17 cellular contexts compared by ENCODE assay signal in the genomic region with DNA sequence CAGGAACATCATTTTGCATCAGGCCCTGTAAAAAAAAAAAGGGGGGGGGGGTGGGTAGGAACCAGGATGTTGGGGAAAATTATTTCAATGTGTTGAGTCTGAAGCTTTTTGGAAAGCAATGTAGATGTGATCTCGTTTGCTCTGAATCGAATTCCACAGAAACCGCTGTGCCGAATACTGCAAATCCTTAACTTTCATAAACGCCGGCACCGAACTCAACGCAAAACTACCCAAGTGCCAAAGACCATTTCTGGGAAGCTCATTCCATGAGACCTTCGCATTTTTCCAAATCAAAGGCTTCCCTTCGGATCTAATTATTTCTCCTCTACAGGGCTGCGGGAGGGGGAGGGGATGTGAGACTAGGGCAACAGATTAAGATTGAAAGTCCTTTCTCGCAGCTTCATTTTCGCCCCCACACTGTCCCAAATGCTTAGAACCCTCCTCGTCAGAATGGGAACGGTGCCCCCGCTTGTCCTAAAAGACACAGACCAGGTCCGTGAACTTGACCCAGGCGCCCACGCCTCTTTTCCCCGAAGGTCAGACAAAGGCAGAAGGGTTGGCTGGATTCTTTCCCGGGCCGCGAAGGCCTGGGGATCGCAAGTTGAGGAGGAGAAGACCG. TPM values are rescaled to one million over a fixed set of nuclear protein-coding genes. Genes with fewer than 3 reads are reported as not detected.
A peak's percentile ranks its signal among the peaks of the same experiment; 100 is the strongest.
DNase-seq lines count a peak whose midpoint lies in the region; ATAC-seq, FAIRE-seq and TF ChIP-seq lines count a peak whose summit lies in the region.
"Had no signal": no experiment of that assay in that cellular context is flagged by ENCODE, and none has a peak within 500 bp of the region (broad histone marks: within the 10 kb centered on the region; RNA-seq: fewer than 3 reads in every experiment).

No MANE protein-coding gene starts in this region.

- H3K4me1 Mint-ChIP-seq in CD4-positive, alpha-beta memory T cell = peaks cover 7 to 43% (median 17%) of the 10 kb centered on the region in 4 donors
- H3K4me1 Mint-ChIP-seq in neural crest cell = peaks cover 11% of the 10 kb centered on the region

- peak overlapping the region in 4 of 7 donors; percentile 30 to 93 (median 69) for H3K27ac Mint-ChIP-seq in CD4-positive, alpha-beta memory T cell
- no peak overlapping the region for H3K27ac Mint-ChIP-seq in neural crest cell (ENCODE audit: unreplicated experiment)

- DNase-seq in CD4-positive, alpha-beta memory T cell = no peak
- peak in 1 of 2 experiments; percentile 63 for DNase-seq in H1 (ENCODE audit: low read depth in 1 of 2, low spot score in 2 of 2)
- DNase-seq in neural crest cell (ENCODE audit: low read depth, low spot score) = no peak
- no peak for DNase-seq in NCI-H1417 (lab: John Stamatoyannopoulos, UW)
- DNase-seq in HTR-8/SVneo (ENCODE audit: insufficient read length, low spot score) = no peak
- DNase-seq in SIG-M5 treated with dmso at 0.1 percent for 504 hours (lab: John Stamatoyannopoulos, UW; ENCODE audit: unreplicated experiment) = no peak
- DNase-seq: effector CD8-positive, alpha-beta T cell; glutamatergic neuron; lower lobe of right lung; NCI-H2171 treated with DMSO at 0.1 percent for 48 hours; stimulated activated CD4-positive, alpha-beta T cell treated with anti-CD3 and anti-CD28 coated beads, Interleukin-4, amount 100 ng/mL, for 24 hours; T-cell had no signal

- CTCF ChIA-PET in CD4-positive, alpha-beta memory T cell (lab: Charles Lee; ENCODE audit: partially characterized antibody) = interaction anchor here (1.9 kb wide), 1 partner anchor 40 kb away, joined by 5 read pairs; no protein-coding TSS in a partner anchor
- CTCF ChIA-PET in H1 (lab: Charles Lee; ENCODE audit: partially characterized antibody) = interaction anchor here (0.6 to 13.5 kb wide), 12 partner anchors 18 to 176 kb away, joined by 3 to 147 read pairs (median 6); no protein-coding TSS in a partner anchor

- no peak overlapping the region for H4K8ac ChIP-seq in H1 (ENCODE audit: extremely low read depth, insufficient read depth, low read length)

- TF ChIP-seq CTCF in H1 (IDR thresholded peaks at IDR 0.05; ENCODE audit: control extremely low read depth in 1 of 3, insufficient read depth in 1 of 3, low read depth in 1 of 3, low read length in 3 of 3) (no peak), neural crest cell (conservative IDR thresholded peaks at IDR 0.05) (no peak)

- H2BK5ac ChIP-seq in H1 (ENCODE audit: low read depth, low read length) = no peak overlapping the region; the same call in 1 of the 2 replicates

- H3K56ac ChIP-seq in H1 (replicated peaks; ENCODE audit: insufficient read length, low read depth, low read length) = no peak overlapping the region

- WGBS in HUES64 = under 1% methylated on average over 23 of the region's 25 CpGs
- 5% methylated on average over 25 of the region's 25 CpGs; no CpG with 5 or more reads in 1 of the 2 experiments for WGBS in H1 (ENCODE audit: extremely low coverage in 1 of 2, insufficient coverage in 1 of 2, insufficient read length in 1 of 2, insufficient replicate concordance in 2 of 2, low coverage in 1 of 2, low lambda C conversion rate in 2 of 2, missing lambda C conversion rate in 1 of 2), 2 experiments

- H3K27ac ChIP-seq in CD4-positive, alpha-beta memory T cell (ENCODE audit: low read depth, low read length) = no peak overlapping the region
- no peak overlapping the region for H3K27ac ChIP-seq in HUES64 (ENCODE audit: low read depth, low read length)
- no peak overlapping the region for H3K27ac ChIP-seq in H1 (ENCODE audit: low read depth, low read length)
- H3K27ac ChIP-seq: ascending aorta, lower lobe of right lung had no signal

- peaks cover 0 to 25% (median 6%) of the 10 kb centered on the region in 8 donors for H3K9me3 Mint-ChIP-seq in CD4-positive, alpha-beta memory T cell
- no peaks in the 10 kb centered on the region for H3K9me3 Mint-ChIP-seq in neural crest cell
- H3K9me3 Mint-ChIP-seq: T-cell had no signal

- no peak for TF ChIP-seq EP300 in H1 (IDR thresholded peaks at IDR 0.05; ENCODE audit: borderline replicate concordance in 1 of 2, low read depth in 2 of 2, low read length in 2 of 2)

- no peak overlapping the region for H2AK5ac ChIP-seq in H1 (ENCODE audit: low read depth, low read length)

- no peaks in the 10 kb centered on the region for H3K36me3 ChIP-seq in CD4-positive, alpha-beta memory T cell (ENCODE audit: insufficient read depth, low read length)
- H3K36me3 ChIP-seq in HUES64 (ENCODE audit: insufficient read depth, low read length) = no peaks in the 10 kb centered on the region
- no peaks in the 10 kb centered on the region; a peak in 1 of 8 replicates for H3K36me3 ChIP-seq in H1 (ENCODE audit: control insufficient read depth in 2 of 4, insufficient read depth in 4 of 4, low read length in 3 of 4)
- H3K36me3 ChIP-seq: ascending aorta, lower lobe of right lung had no signal

- H3K4me2 ChIP-seq in H1 (ENCODE audit: insufficient read depth in 1 of 2, low read depth in 2 of 2, low read length in 2 of 2) = peak overlapping the region; percentile 65 to 77

- H2BK12ac ChIP-seq in H1 (ENCODE audit: low read depth, low read length) = peak overlapping the region; percentile 50

- TF ChIP-seq POLR2A in H1 (IDR thresholded peaks at IDR 0.05; ENCODE audit: control extremely low read depth in 1 of 2, low read depth in 2 of 2, low read length in 2 of 2) = no peak

- H2BK20ac ChIP-seq in H1 (ENCODE audit: low read length) = no peak overlapping the region

- no peaks in the 10 kb centered on the region for H3K9me3 ChIP-seq in CD4-positive, alpha-beta memory T cell (ENCODE audit: control insufficient read depth in 1 of 2, low read length in 2 of 2)
- H3K9me3 ChIP-seq in HUES64 (ENCODE audit: insufficient read depth, low read depth, low read length) (no peaks in the 10 kb centered on the region), H1 (ENCODE audit: insufficient read depth in 2 of 2, low read depth in 1 of 2, low read length in 1 of 2) (no peaks in the 10 kb centered on the region)
- H3K9me3 ChIP-seq: ascending aorta, lower lobe of right lung had no signal

- no peak overlapping the region for H2AFZ ChIP-seq in H1 (ENCODE audit: low read length)

- peaks cover 0 to 2% of the 10 kb centered on the region in 2 donors for H3K36me3 Mint-ChIP-seq in CD4-positive, alpha-beta memory T cell
- no peaks in the 10 kb centered on the region for H3K36me3 Mint-ChIP-seq in neural crest cell (ENCODE audit: low read depth)
- H3K36me3 Mint-ChIP-seq: T-cell had no signal

- no peak overlapping the region for H2BK15ac ChIP-seq in H1 (ENCODE audit: low read length)

- no peak overlapping the region for H4K5ac ChIP-seq in H1 (ENCODE audit: insufficient read length, low read depth, low read length)

- H3K18ac ChIP-seq in H1 (ENCODE audit: extremely low read depth, low read length) = peak overlapping the region; percentile 71; the same call in 1 of the 2 replicates

- no peak overlapping the region for H3K4ac ChIP-seq in H1 (replicated peaks; ENCODE audit: insufficient read length, low read depth, low read length)

- peaks cover 17 to 21% of the 10 kb centered on the region in 2 experiments for H4K20me1 ChIP-seq in H1 (replicated peaks in 1 of 2; ENCODE audit: control insufficient read depth in 1 of 2, insufficient read depth in 2 of 2, low read length in 2 of 2)

- H3K23me2 ChIP-seq in H1 (ENCODE audit: low read depth, low read length) = peaks cover 7% of the 10 kb centered on the region; the same call in 1 of the 2 replicates

- no peaks in the 10 kb centered on the region; the same call in 1 of the 2 replicates for H3K79me1 ChIP-seq in H1 (ENCODE audit: low read depth, low read length)

- TF ChIP-seq RAD21 in H1 (IDR thresholded peaks at IDR 0.05 in 1 of 2, conservative IDR thresholded peaks at IDR 0.05 in 1 of 2; ENCODE audit: low read depth in 2 of 2, low read length in 2 of 2) = no peak

- no peaks in the 10 kb centered on the region for H3K79me2 ChIP-seq in H1 (ENCODE audit: control insufficient read depth in 1 of 2, insufficient read depth in 2 of 2, low read length in 2 of 2)

- H3K4me3 Mint-ChIP-seq in CD4-positive, alpha-beta memory T cell = peak overlapping the region; percentile 7 to 69 (median 32)
- H3K4me3 Mint-ChIP-seq in neural crest cell = peak overlapping the region; percentile 13

- no peak overlapping the region for H2BK120ac ChIP-seq in H1 (replicated peaks; ENCODE audit: low read depth, low read length)

- H4K91ac ChIP-seq in H1 (replicated peaks; ENCODE audit: insufficient read length, low read length) = no peak overlapping the region

- intact Hi-C loops in CD4-positive, alpha-beta memory T cell (cut with micrococcal nuclease) = loop anchor here (5.0 kb wide), 1 partner anchor 34 kb away; no protein-coding TSS in a partner anchor

- peaks cover 65 to 71% of the 10 kb centered on the region in 2 donors for H3K27me3 Mint-ChIP-seq in CD4-positive, alpha-beta memory T cell
- H3K27me3 Mint-ChIP-seq in neural crest cell (ENCODE audit: low read depth) = peaks cover 100% of the 10 kb centered on the region

- ATAC-seq in HG03457 (IDR thresholded peaks at IDR 0.05; ENCODE audit: unreplicated experiment) = no peak

- no peak overlapping the region for H3K14ac ChIP-seq in H1 (ENCODE audit: insufficient read length)

- H3K27me3 ChIP-seq in CD4-positive, alpha-beta memory T cell (ENCODE audit: insufficient read depth, low read length) = peaks cover 66% of the 10 kb centered on the region
- H3K27me3 ChIP-seq in HUES64 (ENCODE audit: insufficient read depth, low read length) (peaks cover 100% of the 10 kb centered on the region), H1 (replicated peaks in 1 of 4; ENCODE audit: control insufficient read depth in 3 of 4, extremely low read depth in 1 of 4, insufficient read depth in 3 of 4, low read length in 3 of 4) (peaks cover 59 to 89% (median 76%) of the 10 kb centered on the region in 4 experiments)

- H3K23ac ChIP-seq in H1 (ENCODE audit: insufficient read length) = no peak overlapping the region

- H3K9ac ChIP-seq in HUES64 (ENCODE audit: low read depth, low read length) (no peak overlapping the region), H1 (replicated peaks in 1 of 4; ENCODE audit: extremely low read depth in 1 of 4, low read depth in 3 of 4, low read length in 3 of 4) (no peak overlapping the region)

- H3K4me3 ChIP-seq in CD4-positive, alpha-beta memory T cell (ENCODE audit: low read length in 2 of 2) = no peak overlapping the region
- H3K4me3 ChIP-seq in HUES64 (ENCODE audit: low read length) = peak overlapping the region; percentile 41
- H3K4me3 ChIP-seq in H1 (ENCODE audit: extremely low read depth in 1 of 4, insufficient read depth in 2 of 4, low read depth in 3 of 4, low read length in 4 of 4) = peak overlapping the region in 3 of 4 experiments; percentile 12 to 49 (median 26); a peak in 4 of 8 replicates
- H3K4me3 ChIP-seq: ascending aorta, lower lobe of right lung had no signal

- FAIRE-seq in H1 (lab: Jason Lieb, UNC) (no peak), HTR-8/SVneo (lab: Jason Lieb, UNC) (no peak)

- H3K4me1 ChIP-seq in CD4-positive, alpha-beta memory T cell (ENCODE audit: insufficient read depth, low read length) = peaks cover 20% of the 10 kb centered on the region
- H3K4me1 ChIP-seq in HUES64 (ENCODE audit: insufficient read depth, low read length) (peaks cover 27% of the 10 kb centered on the region), H1 (replicated peaks in 1 of 4; ENCODE audit: control insufficient read depth in 3 of 4, insufficient read depth in 4 of 4, low read length in 3 of 4) (peaks cover 11 to 34% (median 20%) of the 10 kb centered on the region in 4 experiments; a peak in 6 of 7 replicates)
- H3K4me1 ChIP-seq: ascending aorta had no signal

- POLR2A ChIA-PET in CD4-positive, alpha-beta memory T cell (lab: Charles Lee; ENCODE audit: partially characterized antibody) = interaction anchor here (0.6 to 2.0 kb wide), 4 partner anchors 11 to 165 kb away, joined by 3 to 7 read pairs (median 3); a partner anchor contains a TSS
- POLR2A ChIA-PET in H1 (lab: Charles Lee; ENCODE audit: partially characterized antibody) = interaction anchor here (0.6 to 1.1 kb wide), 4 partner anchors 13 to 73 kb away, joined by 3 to 4 read pairs (median 4); no protein-coding TSS in a partner anchor

RNA-seq across cellular contexts. Expression of a gene that starts 4.0 kb away (rescaled TPM):
- not detected for total RNA-seq in CD4-positive, alpha-beta memory T cell
- polyA plus RNA-seq in CD4-positive, alpha-beta memory T cell = not detected
- polyA plus RNA-seq in HUES64 (2013, experiment 1 of 2) = not detected
- polyA plus RNA-seq in HUES64 (2013, experiment 2 of 2) = not detected
- not detected in 2 replicates for total RNA-seq in H1 (2021; fragmentation: NEBNext Ultra II Directional; extraction: Animal tissue kit (Norgen Biotek cat#: 25700))
- polyA plus RNA-seq in H1 (2011; rRNA removed) = not detected in 2 replicates
- not detected for polyA plus RNA-seq in H1 (2011; cell fraction: cytosol; rRNA removed)
- not detected for polyA plus RNA-seq in H1 (2011; cell fraction: nucleus; rRNA removed)
- not detected in 4 replicates for polyA plus RNA-seq in H1 (2012, experiment 1 of 2)
- polyA plus RNA-seq in H1 (2012, experiment 2 of 2) = not detected
- not detected for polyA plus RNA-seq in H1 (2013, experiment 1 of 2)
- not detected for polyA plus RNA-seq in H1 (2013, experiment 2 of 2)
- polyA minus RNA-seq in H1 (2011; rRNA and poly(A)+ RNA removed) = not detected in 2 replicates
- polyA minus RNA-seq in H1 (2011; cell fraction: cytosol; rRNA and poly(A)+ RNA removed) = not detected
- not detected for polyA minus RNA-seq in H1 (2011; cell fraction: nucleus; rRNA and poly(A)+ RNA removed)
- not detected in 2 replicates for total RNA-seq in neural crest cell
- total RNA-seq: ascending aorta, lower lobe of right lung, MCF 10A, posterior vena cava, T-cell had no signal

RNA-seq across cellular contexts. Expression of a gene that starts 4.7 kb away (rescaled TPM):
- total RNA-seq in CD4-positive, alpha-beta memory T cell = not detected
- not detected for polyA plus RNA-seq in CD4-positive, alpha-beta memory T cell
- not detected for polyA plus RNA-seq in HUES64 (2013, experiment 1 of 2)
- polyA plus RNA-seq in HUES64 (2013, experiment 2 of 2) = not detected
- total RNA-seq in H1 (2021; fragmentation: NEBNext Ultra II Directional; extraction: Animal tissue kit (Norgen Biotek cat#: 25700)) = not detected in 2 replicates
- not detected in 2 replicates for polyA plus RNA-seq in H1 (2011; rRNA removed)
- not detected for polyA plus RNA-seq in H1 (2011; cell fraction: cytosol; rRNA removed)
- polyA plus RNA-seq in H1 (2011; cell fraction: nucleus; rRNA removed) = not detected
- polyA plus RNA-seq in H1 (2012, experiment 1 of 2) = not detected in 4 replicates
- not detected for polyA plus RNA-seq in H1 (2012, experiment 2 of 2)
- not detected for polyA plus RNA-seq in H1 (2013, experiment 1 of 2)
- not detected for polyA plus RNA-seq in H1 (2013, experiment 2 of 2)
- not detected in 2 replicates for polyA minus RNA-seq in H1 (2011; rRNA and poly(A)+ RNA removed)
- polyA minus RNA-seq in H1 (2011; cell fraction: cytosol; rRNA and poly(A)+ RNA removed) = not detected
- not detected for polyA minus RNA-seq in H1 (2011; cell fraction: nucleus; rRNA and poly(A)+ RNA removed)
- not detected in 2 replicates for total RNA-seq in neural crest cell
- total RNA-seq: ascending aorta, lower lobe of right lung, MCF 10A, posterior vena cava, T-cell had no signal

RNA-seq across cellular contexts. Expression of a gene that starts 10.3 kb away (rescaled TPM):
- total RNA-seq in CD4-positive, alpha-beta memory T cell = not detected
- not detected for polyA plus RNA-seq in CD4-positive, alpha-beta memory T cell
- not detected for polyA plus RNA-seq in HUES64 (2013, experiment 1 of 2)
- polyA plus RNA-seq in HUES64 (2013, experiment 2 of 2) = 0.13 TPM
- not detected in 2 replicates for total RNA-seq in H1 (2021; fragmentation: NEBNext Ultra II Directional; extraction: Animal tissue kit (Norgen Biotek cat#: 25700))
- not detected in 2 replicates for polyA plus RNA-seq in H1 (2011; rRNA removed)
- not detected for polyA plus RNA-seq in H1 (2011; cell fraction: cytosol; rRNA removed)
- not detected for polyA plus RNA-seq in H1 (2011; cell fraction: nucleus; rRNA removed)
- polyA plus RNA-seq in H1 (2012, experiment 1 of 2) = not detected in 4 replicates
- not detected for polyA plus RNA-seq in H1 (2012, experiment 2 of 2)
- polyA plus RNA-seq in H1 (2013, experiment 1 of 2) = not detected
- not detected for polyA plus RNA-seq in H1 (2013, experiment 2 of 2)
- not detected in 2 replicates for polyA minus RNA-seq in H1 (2011; rRNA and poly(A)+ RNA removed)
- polyA minus RNA-seq in H1 (2011; cell fraction: cytosol; rRNA and poly(A)+ RNA removed) = not detected
- not detected for polyA minus RNA-seq in H1 (2011; cell fraction: nucleus; rRNA and poly(A)+ RNA removed)
- total RNA-seq in neural crest cell = not detected in 2 replicates
- total RNA-seq: ascending aorta, lower lobe of right lung, MCF 10A, posterior vena cava had no signal

Comparison
In these comparisons a context has a peak if more than half of its experiments do, and no peak if none do; other contexts are left out.
1. H3K4me3 ChIP-seq: peak in HUES64 (single experiment) and H1 (3 of 4); none in CD4-positive, alpha-beta memory T cell (0 of 2).